ENCODE assay signal across 22 cellular contexts in genomic region chr3:4992118-4992517, GRCh38.
"Had no signal": no experiment of that assay in that cellular context is flagged by ENCODE, and none has a peak within 500 bp of the region (broad histone marks: within the 10 kb centered on the region; RNA-seq: fewer than 3 reads in every experiment).

No MANE protein-coding gene starts in this region.

- H3K36me3 ChIP-seq: colonic mucosa, gastroesophageal sphincter, left ventricle myocardium inferior, prostate gland, spleen, transverse colon had no signal

- H3K36me3 Mint-ChIP-seq: stimulated activated naive B cell treated with anti-CD40 and anti-IgM and Interleukin-4, amounts not matched to agents 10 μg/mL and 1 μg/mL and 100 μg/mL, for 72 hours had no signal

- H3K27me3 Mint-ChIP-seq: stimulated activated naive B cell treated with anti-CD40 and anti-IgM and Interleukin-4, amounts not matched to agents 10 μg/mL and 1 μg/mL and 100 μg/mL, for 72 hours; stimulated activated naive CD8-positive, alpha-beta T cell treated with anti-CD3 and anti-CD28 coated beads, Interleukin-15, amount 100 ng/mL, for 72 hours had no signal

- H3K27ac ChIP-seq: colonic mucosa, left ventricle myocardium inferior, parathyroid adenoma, prostate gland, spleen, testis, transverse colon had no signal

- H3K9me3 Mint-ChIP-seq: nephron progenitor cell; stimulated activated naive B cell treated with anti-CD40 and anti-IgM and Interleukin-4, amounts not matched to agents 10 μg/mL and 1 μg/mL and 100 μg/mL, for 72 hours; stimulated activated naive CD8-positive, alpha-beta T cell treated with anti-CD3 and anti-CD28 coated beads, Interleukin-15, amount 100 ng/mL, for 72 hours had no signal

- H3K27me3 ChIP-seq: colonic mucosa, gastroesophageal sphincter, spleen, testis, transverse colon had no signal

- H3K4me3 Mint-ChIP-seq: nephron progenitor cell; stimulated activated naive B cell treated with anti-CD40 and anti-IgM and Interleukin-4, amounts not matched to agents 10 μg/mL and 1 μg/mL and 100 μg/mL, for 72 hours; stimulated activated naive CD8-positive, alpha-beta T cell treated with anti-CD3 and anti-CD28 coated beads, Interleukin-15, amount 100 ng/mL, for 72 hours had no signal

- H3K4me3 ChIP-seq: colonic mucosa, gastroesophageal sphincter, left ventricle myocardium inferior, lung, prostate gland, spleen, testis, transverse colon had no signal

- H3K4me1 ChIP-seq: prostate gland had no signal

- ATAC-seq: esophagus mucosa; gastroesophageal sphincter; left cardiac atrium; sciatic nerve; stimulated activated naive B cell treated with anti-CD40 and anti-IgM and Interleukin-4, amounts not matched to agents 10 μg/mL and 1 μg/mL and 100 μg/mL, for 72 hours; stimulated activated naive CD8-positive, alpha-beta T cell treated with anti-CD3 and anti-CD28 coated beads, Interleukin-15, amount 100 ng/mL, for 72 hours had no signal

- H3K27ac Mint-ChIP-seq: nephron progenitor cell; stimulated activated naive CD8-positive, alpha-beta T cell treated with anti-CD3 and anti-CD28 coated beads, Interleukin-15, amount 100 ng/mL, for 72 hours had no signal

- DNase-seq: effector CD4-positive, alpha-beta T cell; glutamatergic neuron; left cardiac atrium; left ventricle myocardium inferior; mesenchymal stem cell; midbrain; nephron progenitor cell; spleen; stimulated activated CD4-positive, alpha-beta T cell treated with anti-CD3 and anti-CD28 coated beads, Interleukin-15, amount 100 ng/mL, for 24 hours; stimulated activated CD4-positive, alpha-beta T cell treated with anti-CD3 and anti-CD28 coated beads, Interleukin-1b, Interleukin-23, amount 100 ng/mL, for 48 hours; stimulated activated CD4-positive, alpha-beta T cell treated with anti-CD3 and anti-CD28 coated beads, Interleukin-4, amount 100 ng/mL, for 4 hours; stimulated activated naive B cell treated with anti-CD40 and anti-IgM and Interleukin-4, amounts not matched to agents 10 μg/mL and 1 μg/mL and 100 μg/mL, for 72 hours; stimulated activated naive CD8-positive, alpha-beta T cell treated with anti-CD3 and anti-CD28 coated beads, Interleukin-15, amount 100 ng/mL, for 72 hours; testis; transverse colon had no signal

- H3K9me3 ChIP-seq: colonic mucosa, gastroesophageal sphincter, left ventricle myocardium inferior, prostate gland, spleen, testis, transverse colon had no signal
